Comparison of ENCODE assay signal across 40 cellular contexts in genomic region chr17:7501729-7502128, GRCh38. TPM values are rescaled to one million over a fixed set of nuclear protein-coding genes. Genes with fewer than 3 reads are reported as not detected.
"Had no signal": no experiment of that assay in that cellular context is flagged by ENCODE, and none has a peak within 500 bp of the region (broad histone marks: within the 10 kb centered on the region; RNA-seq: fewer than 3 reads in every experiment).

No MANE protein-coding gene starts in this region.

- H3K4me2 ChIP-seq: SK-N-SH had no signal

- H3K27ac ChIP-seq: adrenal gland, body of pancreas, breast epithelium, Peyer's patch, SJSA1, WERI-Rb-1 had no signal

- H3K4me1 ChIP-seq: adrenal gland, body of pancreas, breast epithelium, Peyer's patch, SJSA1 had no signal

- H3K9ac ChIP-seq: SK-N-SH had no signal

- ATAC-seq: activated CD8-positive, alpha-beta T cell treated with anti-CD3 and anti-CD28 coated beads for 36 hours; activated T-cell treated with anti-CD3 and anti-CD28 coated beads, Interleukin-2, amount 50 U/mL, for 72 hours; activated T-helper 17 cell treated with anti-CD3 and anti-CD28 coated beads, Interleukin-2, amount 50 U/mL, for 72 hours; T-cell had no signal

- H3K4me3 ChIP-seq: adrenal gland, body of pancreas, breast epithelium, Peyer's patch, SJSA1 had no signal

- FAIRE-seq: astrocyte had no signal

- H3K9me3 ChIP-seq: adrenal gland, body of pancreas, breast epithelium, Peyer's patch, SJSA1, SK-N-SH had no signal

- H3K27ac Mint-ChIP-seq: activated CD8-positive, alpha-beta T cell treated with anti-CD3 and anti-CD28 coated beads for 36 hours; activated naive CD8-positive, alpha-beta T cell treated with anti-CD3 and anti-CD28 coated beads for 36 hours; activated T-cell treated with anti-CD3 and anti-CD28 coated beads, Interleukin-2, amount 50 U/mL, for 72 hours; activated T-helper 17 cell treated with anti-CD3 and anti-CD28 coated beads, Interleukin-2, amount 50 U/mL, for 72 hours; T-cell had no signal

- H3K27me3 Mint-ChIP-seq: activated CD8-positive, alpha-beta T cell treated with anti-CD3 and anti-CD28 coated beads for 36 hours; activated naive CD8-positive, alpha-beta T cell treated with anti-CD3 and anti-CD28 coated beads for 36 hours; activated T-helper 17 cell treated with anti-CD3 and anti-CD28 coated beads, Interleukin-2, amount 50 U/mL, for 72 hours; T-cell had no signal

- H3K9me3 Mint-ChIP-seq: activated CD8-positive, alpha-beta T cell treated with anti-CD3 and anti-CD28 coated beads for 36 hours; activated naive CD8-positive, alpha-beta T cell treated with anti-CD3 and anti-CD28 coated beads for 36 hours; activated T-cell treated with anti-CD3 and anti-CD28 coated beads, Interleukin-2, amount 50 U/mL, for 72 hours; activated T-helper 17 cell treated with anti-CD3 and anti-CD28 coated beads, Interleukin-2, amount 50 U/mL, for 72 hours; T-cell had no signal

- H3K27me3 ChIP-seq: adrenal gland, body of pancreas, breast epithelium, Peyer's patch, SJSA1 had no signal

- H3K4me1 Mint-ChIP-seq: activated naive CD8-positive, alpha-beta T cell treated with anti-CD3 and anti-CD28 coated beads for 36 hours had no signal

- H3K4me3 Mint-ChIP-seq: activated CD8-positive, alpha-beta T cell treated with anti-CD3 and anti-CD28 coated beads for 36 hours; activated naive CD8-positive, alpha-beta T cell treated with anti-CD3 and anti-CD28 coated beads for 36 hours; activated T-cell treated with anti-CD3 and anti-CD28 coated beads, Interleukin-2, amount 50 U/mL, for 72 hours; activated T-helper 17 cell treated with anti-CD3 and anti-CD28 coated beads, Interleukin-2, amount 50 U/mL, for 72 hours; T-cell had no signal

- DNase-seq: activated CD4-positive, alpha-beta T cell treated with anti-CD3 and anti-CD28 coated beads for 1 hour; activated CD4-positive, alpha-beta T cell treated with anti-CD3 and anti-CD28 coated beads for 48 hours; activated CD4-positive, CD25-positive, alpha-beta regulatory T cell; activated CD8-positive, alpha-beta T cell treated with anti-CD3 and anti-CD28 coated beads for 36 hours; activated effector memory CD4-positive, alpha-beta T cell treated with anti-CD3 and anti-CD28 coated beads, Interleukin-2, amount 50 U/mL, for 16 hours; activated naive CD4-positive, alpha-beta T cell; activated naive CD4-positive, alpha-beta T cell treated with anti-CD3 and anti-CD28 coated beads, Interleukin-2, amount 50 U/mL, for 16 hours; activated naive CD8-positive, alpha-beta T cell treated with anti-CD3 and anti-CD28 coated beads for 36 hours; activated T-cell treated with anti-CD3 and anti-CD28 coated beads, Interleukin-2, amount 50 U/mL, for 1 hour; activated T-cell treated with anti-CD3 and anti-CD28 coated beads, Interleukin-2, amount 50 U/mL, for 72 hours; adrenal gland; body of pancreas; Karpas-422; KBM-7; NCI-H1105; NCI-H1436; NCI-H1694; NCI-H1930; NCI-H2107; NCI-H2171; NCI-H510A; NCI-H526; NCI-H748 treated with DMSO at 0.1 percent for 48 hours; NK-92 treated with Interleukin-12 subunit alpha and Interleukin-12 subunit beta, amount 100 ng/mL, for 24 hours; PC-3; Peyer's patch; RPMI8226; SHP77 treated with DMSO at 0.1 percent for 48 hours; SK-N-SH; T-cell; T-helper 2 cell; T-helper 9 cell; WERI-Rb-1 had no signal

RNA-seq across cellular contexts. Expression of gene SLC35G6, which starts 20.5 kb away (rescaled TPM):
- total RNA-seq: activated CD8-positive, alpha-beta memory T cell treated with anti-CD3 and anti-CD28 coated beads for 36 hours; activated CD8-positive, alpha-beta T cell treated with anti-CD3 and anti-CD28 coated beads for 36 hours; activated naive CD8-positive, alpha-beta T cell treated with anti-CD3 and anti-CD28 coated beads for 36 hours; activated T-helper 17 cell treated with anti-CD3 and anti-CD28 coated beads, Interleukin-2, amount 50 U/mL, for 72 hours; adrenal gland; astrocyte; body of pancreas; breast epithelium; cardiac septum; MCF 10A; PC-3; Peyer's patch; SJSA1; T-cell had no signal
- polyA plus RNA-seq: SK-N-SH had no signal
